ENCODE assay signal across 7 cellular contexts in genomic region chr7:76575431-76575830, GRCh38. TPM values are rescaled to one million over a fixed set of nuclear protein-coding genes. Genes with fewer than 3 reads are reported as not detected.
"Had no signal": no experiment of that assay in that cellular context is flagged by ENCODE, and none has a peak within 500 bp of the region (broad histone marks: within the 10 kb centered on the region; RNA-seq: fewer than 3 reads in every experiment).

No MANE protein-coding gene starts in this region.

RNA-seq across cellular contexts. Expression of gene SPDYE16, which starts 32.3 kb away (rescaled TPM):
- total RNA-seq: dermis blood vessel endothelial cell, esophagus mucosa, esophagus squamous epithelium, glomerular endothelial cell, left ventricle myocardium superior, lung microvascular endothelial cell, mesenteric fat pad had no signal
